In the genomic region with DNA sequence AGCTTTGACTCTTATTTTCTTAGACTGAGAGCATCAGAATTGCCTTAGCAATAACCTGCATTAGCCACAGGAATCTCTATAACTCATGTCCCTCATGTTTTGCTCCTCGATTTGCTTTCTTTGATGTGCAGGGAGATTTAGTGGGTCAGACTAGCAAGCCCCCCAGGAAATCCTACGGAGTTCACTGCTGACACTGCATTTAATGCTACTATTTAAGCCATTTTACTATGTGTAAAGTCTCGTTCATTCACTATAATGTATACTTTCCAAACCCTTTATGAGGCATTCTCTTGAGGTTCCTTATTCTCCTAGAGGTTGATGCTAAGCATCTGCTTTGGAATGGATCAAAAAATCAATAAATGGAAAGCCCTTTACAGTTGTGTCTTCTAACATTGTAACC, we compare ENCODE assay signal across 3 cellular contexts.
TF ChIP-seq lines count a peak whose summit lies in the region.

No MANE protein-coding gene starts in this region.

TF ChIP-seq in HepG2, 621 proteins besides CTCF, POLR2A, EP300 and RAD21:
- TF ChIP-seq MAFK (conservative IDR thresholded peaks at IDR 0.05 in 1 of 2, IDR thresholded peaks at IDR 0.05 in 1 of 2; ENCODE audit: low read length in 2 of 2), result peak; percentile 40 to 51; a peak in 3 of 4 replicates
- TF ChIP-seq, protein P1, sequence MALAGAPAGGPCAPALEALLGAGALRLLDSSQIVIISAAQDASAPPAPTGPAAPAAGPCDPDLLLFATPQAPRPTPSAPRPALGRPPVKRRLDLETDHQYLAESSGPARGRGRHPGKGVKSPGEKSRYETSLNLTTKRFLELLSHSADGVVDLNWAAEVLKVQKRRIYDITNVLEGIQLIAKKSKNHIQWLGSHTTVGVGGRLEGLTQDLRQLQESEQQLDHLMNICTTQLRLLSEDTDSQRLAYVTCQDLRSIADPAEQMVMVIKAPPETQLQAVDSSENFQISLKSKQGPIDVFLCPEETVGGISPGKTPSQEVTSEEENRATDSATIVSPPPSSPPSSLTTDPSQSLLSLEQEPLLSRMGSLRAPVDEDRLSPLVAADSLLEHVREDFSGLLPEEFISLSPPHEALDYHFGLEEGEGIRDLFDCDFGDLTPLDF (CRISPR knock-in tag; IDR thresholded peaks at IDR 0.05), result no peak
- TF ChIP-seq MBNL3 (CRISPR knock-in tag; conservative IDR thresholded peaks at IDR 0.05), result no peak
- TF ChIP-seq SMAD3 (CRISPR knock-in tag; IDR thresholded peaks at IDR 0.05), result no peak

TF ChIP-seq in A549, 52 proteins besides CTCF, POLR2A, EP300 and RAD21:
- TF ChIP-seq MAFK (IDR thresholded peaks at IDR 0.05; ENCODE audit: partially characterized antibody) (peak; percentile 64), EHMT2 (IDR thresholded peaks at IDR 0.05; ENCODE audit: low read depth) (no peak)

TF ChIP-seq in K562, 482 proteins besides CTCF, POLR2A, EP300 and RAD21:
- TF ChIP-seq, protein P2, sequence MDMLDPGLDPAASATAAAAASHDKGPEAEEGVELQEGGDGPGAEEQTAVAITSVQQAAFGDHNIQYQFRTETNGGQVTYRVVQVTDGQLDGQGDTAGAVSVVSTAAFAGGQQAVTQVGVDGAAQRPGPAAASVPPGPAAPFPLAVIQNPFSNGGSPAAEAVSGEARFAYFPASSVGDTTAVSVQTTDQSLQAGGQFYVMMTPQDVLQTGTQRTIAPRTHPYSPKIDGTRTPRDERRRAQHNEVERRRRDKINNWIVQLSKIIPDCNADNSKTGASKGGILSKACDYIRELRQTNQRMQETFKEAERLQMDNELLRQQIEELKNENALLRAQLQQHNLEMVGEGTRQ (CRISPR knock-in tag; IDR thresholded peaks at IDR 0.05), result no peak
- TF ChIP-seq MAFF (IDR thresholded peaks at IDR 0.05; ENCODE audit: low read length), result peak; percentile 3; the same call in 1 of the 2 replicates
- no peak for TF ChIP-seq NFRKB (IDR thresholded peaks at IDR 0.05; ENCODE audit: low read depth)
